8 cellular contexts compared by ENCODE assay signal in genomic region chr10:43573250-43574034, GRCh38. TPM values are rescaled to one million over a fixed set of nuclear protein-coding genes. Genes with fewer than 3 reads are reported as not detected.
DNase-seq lines count a peak whose midpoint lies in the region; ATAC-seq lines count a peak whose summit lies in the region.

No MANE protein-coding gene starts in this region.

- no peak overlapping the region for H3K27ac Mint-ChIP-seq in activated naive CD8-positive, alpha-beta T cell treated with anti-CD3 and anti-CD28 coated beads, Interleukin-2, amount 10 ng/mL, durations not matched to agents 7 days and 5 days

- no peak for ATAC-seq in activated naive CD8-positive, alpha-beta T cell treated with anti-CD3 and anti-CD28 coated beads, Interleukin-2, amount 10 ng/mL, durations not matched to agents 7 days and 5 days (ENCODE audit: low read depth)
- no peak for ATAC-seq in stimulated activated naive CD8-positive, alpha-beta T cell treated with anti-CD3 and anti-CD28 coated beads, Interleukin-15, Interleukin-2, amounts not matched to agents 100 U/mL and 50 U/mL, for 24 hours
- ATAC-seq in HG02840 (IDR thresholded peaks at IDR 0.05; ENCODE audit: low FRiP score, unreplicated experiment) (no peak), HG02938 (IDR thresholded peaks at IDR 0.05; ENCODE audit: unreplicated experiment) (no peak), HG02571 (IDR thresholded peaks at IDR 0.05; ENCODE audit: unreplicated experiment) (no peak)

- peak overlapping the region; percentile 6 for H3K4me3 Mint-ChIP-seq in activated naive CD8-positive, alpha-beta T cell treated with anti-CD3 and anti-CD28 coated beads, Interleukin-2, amount 10 ng/mL, durations not matched to agents 7 days and 5 days

- no peaks in the 10 kb centered on the region for H3K27me3 Mint-ChIP-seq in activated naive CD8-positive, alpha-beta T cell treated with anti-CD3 and anti-CD28 coated beads, Interleukin-2, amount 10 ng/mL, durations not matched to agents 7 days and 5 days

- DNase-seq in DMS53 treated with DMSO at 0.1 percent for 48 hours (lab: John Stamatoyannopoulos, UW; ENCODE audit: unreplicated experiment) (peak; percentile 9), DMS53 (lab: John Stamatoyannopoulos, UW) (no peak), iPS-NIHi7 (ENCODE audit: extremely low spot score) (peak; percentile 22)
- DNase-seq in activated naive CD8-positive, alpha-beta T cell treated with anti-CD3 and anti-CD28 coated beads, Interleukin-2, amount 10 ng/mL, durations not matched to agents 7 days and 5 days = no peak
- DNase-seq in stimulated activated naive CD8-positive, alpha-beta T cell treated with anti-CD3 and anti-CD28 coated beads, Interleukin-15, Interleukin-2, amounts not matched to agents 100 U/mL and 50 U/mL, for 24 hours = peak; percentile 22

- H3K9me3 Mint-ChIP-seq in activated naive CD8-positive, alpha-beta T cell treated with anti-CD3 and anti-CD28 coated beads, Interleukin-2, amount 10 ng/mL, durations not matched to agents 7 days and 5 days = peaks cover 23% of the 10 kb centered on the region

- H3K36me3 Mint-ChIP-seq in activated naive CD8-positive, alpha-beta T cell treated with anti-CD3 and anti-CD28 coated beads, Interleukin-2, amount 10 ng/mL, durations not matched to agents 7 days and 5 days = peaks cover 26% of the 10 kb centered on the region

- POLR2A ChIA-PET in activated naive CD8-positive, alpha-beta T cell treated with anti-CD3 and anti-CD28 coated beads, Interleukin-2, amount 10 ng/mL, durations not matched to agents 7 days and 5 days (lab: Charles Lee) = interaction anchor here (0.9 to 1.7 kb wide), 3 partner anchors 22 to 75 kb away, joined by 3 to 7 read pairs (median 3); partner anchors contain the start of gene ZNF32

- H3K4me1 Mint-ChIP-seq in activated naive CD8-positive, alpha-beta T cell treated with anti-CD3 and anti-CD28 coated beads, Interleukin-2, amount 10 ng/mL, durations not matched to agents 7 days and 5 days = peaks cover 23% of the 10 kb centered on the region

RNA-seq across cellular contexts. Expression of gene ZNF239, which starts 1.0 kb away (rescaled TPM):
- 1 to 10 TPM; 1.8 to 2.1 TPM for total RNA-seq in activated naive CD8-positive, alpha-beta T cell treated with anti-CD3 and anti-CD28 coated beads, Interleukin-2, amount 10 ng/mL, durations not matched to agents 7 days and 5 days

RNA-seq across cellular contexts. Expression of gene ZNF485, which starts 32.8 kb away (rescaled TPM):
- 1 to 10 TPM; 6.5 to 6.6 TPM for total RNA-seq in activated naive CD8-positive, alpha-beta T cell treated with anti-CD3 and anti-CD28 coated beads, Interleukin-2, amount 10 ng/mL, durations not matched to agents 7 days and 5 days

Comparison
In these comparisons a context has a peak if more than half of its experiments do, and no peak if none do; other contexts are left out.
1. DNase-seq: peak in DMS53 treated with DMSO at 0.1 percent for 48 hours (single experiment), iPS-NIHi7 (single experiment) and stimulated activated naive CD8-positive, alpha-beta T cell treated with anti-CD3 and anti-CD28 coated beads, Interleukin-15, Interleukin-2, amounts not matched to agents 100 U/mL and 50 U/mL, for 24 hours (single experiment); none in DMS53 (single experiment) and activated naive CD8-positive, alpha-beta T cell treated with anti-CD3 and anti-CD28 coated beads, Interleukin-2, amount 10 ng/mL, durations not matched to agents 7 days and 5 days (single experiment).